ENCODE assay signal across 3 cellular contexts in the genomic region with DNA sequence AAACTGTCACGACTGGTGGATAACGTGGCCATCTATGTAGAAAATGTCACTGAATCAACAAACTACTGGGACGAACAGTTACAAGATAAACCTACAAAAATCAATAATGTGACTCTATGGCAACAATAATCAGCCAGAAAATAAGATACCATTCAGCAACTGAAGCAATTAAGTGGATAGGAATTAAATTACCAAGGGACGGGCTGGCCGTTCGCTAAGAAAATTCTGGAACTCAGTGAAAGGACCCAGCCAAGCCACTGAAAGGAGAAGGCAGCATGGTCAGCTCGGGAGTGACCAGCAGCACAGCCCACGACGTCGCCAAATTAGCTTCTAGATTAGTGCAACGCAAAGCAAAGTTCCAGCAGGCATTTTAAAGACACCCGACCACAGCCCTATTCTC.
TF ChIP-seq lines count a peak whose summit lies in the region.

No MANE protein-coding gene starts in this region.

TF ChIP-seq in SK-N-SH, 30 proteins besides CTCF, POLR2A, EP300 and RAD21:
- TF ChIP-seq FOSL2 (IDR thresholded peaks at IDR 0.05; ENCODE audit: borderline replicate concordance, low read depth) (no peak), FOXM1 (IDR thresholded peaks at IDR 0.05; ENCODE audit: low read depth) (no peak), POLR2AphosphoS5 (IDR thresholded peaks at IDR 0.05; ENCODE audit: low read depth, low read length) (no peak), MEF2A (IDR thresholded peaks at IDR 0.05; ENCODE audit: borderline replicate concordance, low read depth) (no peak), EZH2phosphoT487 (IDR thresholded peaks at IDR 0.05; ENCODE audit: borderline replicate concordance, low read depth) (no peak), NRF1 (IDR thresholded peaks at IDR 0.05; ENCODE audit: low read depth, low read length) (no peak), YY1 (IDR thresholded peaks at IDR 0.05; ENCODE audit: low read depth) (no peak), GATA2 (CRISPR knock-in tag; IDR thresholded peaks at IDR 0.05) (no peak), JUND (IDR thresholded peaks at IDR 0.05) (no peak)
- TF ChIP-seq, protein P1, sequence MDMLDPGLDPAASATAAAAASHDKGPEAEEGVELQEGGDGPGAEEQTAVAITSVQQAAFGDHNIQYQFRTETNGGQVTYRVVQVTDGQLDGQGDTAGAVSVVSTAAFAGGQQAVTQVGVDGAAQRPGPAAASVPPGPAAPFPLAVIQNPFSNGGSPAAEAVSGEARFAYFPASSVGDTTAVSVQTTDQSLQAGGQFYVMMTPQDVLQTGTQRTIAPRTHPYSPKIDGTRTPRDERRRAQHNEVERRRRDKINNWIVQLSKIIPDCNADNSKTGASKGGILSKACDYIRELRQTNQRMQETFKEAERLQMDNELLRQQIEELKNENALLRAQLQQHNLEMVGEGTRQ (IDR thresholded peaks at IDR 0.05; ENCODE audit: borderline replicate concordance, low read depth, low read length), result no peak

TF ChIP-seq in SK-N-SH treated with all-trans-retinoic acid at 6 μM for 48 hours, 23 proteins besides CTCF, POLR2A, EP300 and RAD21:
- TF ChIP-seq, protein P2, sequence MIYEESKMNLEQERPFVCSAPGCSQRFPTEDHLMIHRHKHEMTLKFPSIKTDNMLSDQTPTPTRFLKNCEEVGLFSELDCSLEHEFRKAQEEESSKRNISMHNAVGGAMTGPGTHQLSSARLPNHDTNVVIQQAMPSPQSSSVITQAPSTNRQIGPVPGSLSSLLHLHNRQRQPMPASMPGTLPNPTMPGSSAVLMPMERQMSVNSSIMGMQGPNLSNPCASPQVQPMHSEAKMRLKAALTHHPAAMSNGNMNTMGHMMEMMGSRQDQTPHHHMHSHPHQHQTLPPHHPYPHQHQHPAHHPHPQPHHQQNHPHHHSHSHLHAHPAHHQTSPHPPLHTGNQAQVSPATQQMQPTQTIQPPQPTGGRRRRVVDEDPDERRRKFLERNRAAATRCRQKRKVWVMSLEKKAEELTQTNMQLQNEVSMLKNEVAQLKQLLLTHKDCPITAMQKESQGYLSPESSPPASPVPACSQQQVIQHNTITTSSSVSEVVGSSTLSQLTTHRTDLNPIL (CRISPR knock-in tag; IDR thresholded peaks at IDR 0.05; ENCODE audit: low read depth), result no peak
- TF ChIP-seq PPARA (CRISPR knock-in tag; IDR thresholded peaks at IDR 0.05; ENCODE audit: borderline replicate concordance) (no peak), ARNTL (CRISPR knock-in tag; IDR thresholded peaks at IDR 0.05; ENCODE audit: borderline replicate concordance, low read depth) (no peak), TOX (CRISPR knock-in tag; IDR thresholded peaks at IDR 0.05; ENCODE audit: borderline replicate concordance) (no peak), GLIS3 (CRISPR knock-in tag; IDR thresholded peaks at IDR 0.05) (no peak), OSR1 (CRISPR knock-in tag; IDR thresholded peaks at IDR 0.05) (no peak)
- TF ChIP-seq, protein P3, sequence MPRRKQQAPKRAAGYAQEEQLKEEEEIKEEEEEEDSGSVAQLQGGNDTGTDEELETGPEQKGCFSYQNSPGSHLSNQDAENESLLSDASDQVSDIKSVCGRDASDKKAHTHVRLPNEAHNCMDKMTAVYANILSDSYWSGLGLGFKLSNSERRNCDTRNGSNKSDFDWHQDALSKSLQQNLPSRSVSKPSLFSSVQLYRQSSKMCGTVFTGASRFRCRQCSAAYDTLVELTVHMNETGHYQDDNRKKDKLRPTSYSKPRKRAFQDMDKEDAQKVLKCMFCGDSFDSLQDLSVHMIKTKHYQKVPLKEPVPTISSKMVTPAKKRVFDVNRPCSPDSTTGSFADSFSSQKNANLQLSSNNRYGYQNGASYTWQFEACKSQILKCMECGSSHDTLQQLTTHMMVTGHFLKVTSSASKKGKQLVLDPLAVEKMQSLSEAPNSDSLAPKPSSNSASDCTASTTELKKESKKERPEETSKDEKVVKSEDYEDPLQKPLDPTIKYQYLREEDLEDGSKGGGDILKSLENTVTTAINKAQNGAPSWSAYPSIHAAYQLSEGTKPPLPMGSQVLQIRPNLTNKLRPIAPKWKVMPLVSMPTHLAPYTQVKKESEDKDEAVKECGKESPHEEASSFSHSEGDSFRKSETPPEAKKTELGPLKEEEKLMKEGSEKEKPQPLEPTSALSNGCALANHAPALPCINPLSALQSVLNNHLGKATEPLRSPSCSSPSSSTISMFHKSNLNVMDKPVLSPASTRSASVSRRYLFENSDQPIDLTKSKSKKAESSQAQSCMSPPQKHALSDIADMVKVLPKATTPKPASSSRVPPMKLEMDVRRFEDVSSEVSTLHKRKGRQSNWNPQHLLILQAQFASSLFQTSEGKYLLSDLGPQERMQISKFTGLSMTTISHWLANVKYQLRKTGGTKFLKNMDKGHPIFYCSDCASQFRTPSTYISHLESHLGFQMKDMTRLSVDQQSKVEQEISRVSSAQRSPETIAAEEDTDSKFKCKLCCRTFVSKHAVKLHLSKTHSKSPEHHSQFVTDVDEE (CRISPR knock-in tag; IDR thresholded peaks at IDR 0.05), result no peak

TF ChIP-seq in HepG2, 621 proteins besides CTCF, POLR2A, EP300 and RAD21:
- TF ChIP-seq, protein P4, sequence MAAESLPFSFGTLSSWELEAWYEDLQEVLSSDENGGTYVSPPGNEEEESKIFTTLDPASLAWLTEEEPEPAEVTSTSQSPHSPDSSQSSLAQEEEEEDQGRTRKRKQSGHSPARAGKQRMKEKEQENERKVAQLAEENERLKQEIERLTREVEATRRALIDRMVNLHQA (CRISPR knock-in tag; IDR thresholded peaks at IDR 0.05), result no peak
- TF ChIP-seq EZH2 (conservative IDR thresholded peaks at IDR 0.05; ENCODE audit: low read depth, low read length) (0 out of 2 replicates have a peak, but pooled peaks have one; percentile 46), TMF1 (CRISPR knock-in tag; IDR thresholded peaks at IDR 0.05; ENCODE audit: low read depth) (no peak)
